6 cellular contexts compared by ENCODE assay signal in the genomic region with DNA sequence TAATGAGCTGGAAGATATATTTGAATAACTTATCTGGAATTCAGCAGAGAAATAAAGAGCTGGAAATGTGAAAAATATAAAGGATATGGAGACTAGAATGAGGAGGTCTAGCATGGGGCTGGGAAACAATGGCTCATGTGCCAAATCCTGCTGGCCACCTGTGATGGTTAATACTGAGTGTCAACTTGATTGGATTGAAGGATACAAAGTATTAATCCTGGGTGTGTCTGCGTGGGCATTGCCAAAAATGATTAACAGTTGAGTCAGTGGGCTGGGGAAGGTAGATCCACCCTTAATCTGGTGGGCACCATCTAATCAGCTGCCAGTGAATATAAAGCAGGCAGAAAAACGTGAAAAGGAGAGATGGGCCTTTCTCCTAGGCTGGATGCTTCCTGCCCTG. TPM values are rescaled to one million over a fixed set of nuclear protein-coding genes. Genes with fewer than 3 reads are reported as not detected.
"Had no signal": no experiment of that assay in that cellular context is flagged by ENCODE, and none has a peak within 500 bp of the region (broad histone marks: within the 10 kb centered on the region; RNA-seq: fewer than 3 reads in every experiment).

No MANE protein-coding gene starts in this region.

RNA-seq across cellular contexts. Expression of gene SIM2, which starts 26.6 kb away (rescaled TPM):
- total RNA-seq: activated B cell treated with CpG ODN at 0.5 μM for 24 hours; activated CD8-positive, alpha-beta memory T cell treated with anti-CD3 and anti-CD28 coated beads for 36 hours; activated CD8-positive, alpha-beta T cell treated with anti-CD3 and anti-CD28 coated beads for 36 hours; activated CD8-positive, alpha-beta T cell treated with anti-CD3 and anti-CD28 coated beads, Interleukin-2, amount 10 ng/mL, durations not matched to agents 7 days and 5 days; T-helper 17 cell; T-helper 2 cell treated with Interferon-gamma antibody and Interleukin-4, amounts not matched to agents 100 ng/mL and 5 ng/mL, for 36 hours had no signal
